Comparison of ENCODE assay signal across 24 cellular contexts in the genomic region with DNA sequence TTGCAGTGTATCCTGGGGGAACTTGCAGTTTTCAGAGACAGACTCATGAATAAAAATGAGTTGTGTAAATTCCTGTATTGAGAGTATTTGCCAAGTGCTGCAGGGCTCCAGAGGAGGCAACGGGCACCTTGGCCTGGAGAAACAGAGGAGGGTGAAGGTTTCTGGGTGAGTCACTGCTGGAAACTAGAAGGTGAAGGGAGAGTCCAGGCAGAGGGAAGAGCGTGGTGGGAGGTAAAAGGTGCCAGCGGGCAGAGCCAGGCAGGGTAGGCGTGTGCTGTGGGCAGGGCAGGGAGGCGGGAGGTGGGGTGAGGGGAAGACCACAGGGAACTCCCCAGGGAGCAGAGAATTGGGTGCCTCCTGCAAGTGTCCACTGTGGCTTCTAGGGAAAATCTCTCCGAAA.
A peak's percentile ranks its signal among the peaks of the same experiment; 100 is the strongest.
DNase-seq lines count a peak whose midpoint lies in the region; ATAC-seq, FAIRE-seq and TF ChIP-seq lines count a peak whose summit lies in the region.
"Had no signal": no experiment of that assay in that cellular context is flagged by ENCODE, and none has a peak within 500 bp of the region (broad histone marks: within the 10 kb centered on the region; RNA-seq: fewer than 3 reads in every experiment).

No MANE protein-coding gene starts in this region.

- H3K4me3 ChIP-seq in CD4-positive, CD25-positive, alpha-beta regulatory T cell (ENCODE audit: low read depth, low read length), result no peak overlapping the region
- no peak overlapping the region for H3K4me3 ChIP-seq in bronchial epithelial cell (ENCODE audit: low read depth, low read length)
- no peak overlapping the region for H3K4me3 ChIP-seq in lower lobe of right lung
- H3K4me3 ChIP-seq: dorsolateral prefrontal cortex, esophagus muscularis mucosa had no signal

- H3K27me3 ChIP-seq in CD4-positive, CD25-positive, alpha-beta regulatory T cell (ENCODE audit: control insufficient read depth, insufficient read depth, low read length), result no peaks in the 10 kb centered on the region
- no peaks in the 10 kb centered on the region for H3K27me3 ChIP-seq in bronchial epithelial cell (ENCODE audit: control insufficient read depth, insufficient read depth, low read length)
- no peaks in the 10 kb centered on the region for H3K27me3 ChIP-seq in lower lobe of right lung (ENCODE audit: low read depth)
- H3K27me3 ChIP-seq: dorsolateral prefrontal cortex, esophagus muscularis mucosa had no signal

- H3K27ac ChIP-seq in CD4-positive, CD25-positive, alpha-beta regulatory T cell (ENCODE audit: insufficient read depth, low read length, poor library complexity, severe bottlenecking), result no peak overlapping the region
- H3K27ac ChIP-seq in lower lobe of right lung, result no peak overlapping the region
- H3K27ac ChIP-seq: esophagus muscularis mucosa, HL-60 had no signal

- no peaks in the 10 kb centered on the region for H3K9me3 Mint-ChIP-seq in CD4-positive, CD25-positive, alpha-beta regulatory T cell
- no peaks in the 10 kb centered on the region for H3K9me3 Mint-ChIP-seq in activated CD4-positive, alpha-beta memory T cell treated with anti-CD3 and anti-CD28 coated beads, Interleukin-2, amount 10 ng/mL, durations not matched to agents 7 days and 5 days
- H3K9me3 Mint-ChIP-seq in naive thymus-derived CD8-positive, alpha-beta T cell, result peaks cover 0 to 15% (median 0%) of the 10 kb centered on the region in 9 donors

- FAIRE-seq in bronchial epithelial cell (lab: Jason Lieb, UNC), result no peak
- FAIRE-seq: GM12891 had no signal

- intact Hi-C loops in lower lobe of right lung (cut with DNase I) (no loop called here), head of caudate nucleus (cut with DNase I) (loop anchor here (10.0 kb wide), 1 partner anchor 100 kb away; no protein-coding TSS in a partner anchor)

- peak overlapping the region in 2 of 3 donors; percentile 50 to 75 for H3K27ac Mint-ChIP-seq in CD4-positive, CD25-positive, alpha-beta regulatory T cell
- H3K27ac Mint-ChIP-seq in activated CD4-positive, alpha-beta memory T cell treated with anti-CD3 and anti-CD28 coated beads, Interleukin-2, amount 10 ng/mL, durations not matched to agents 7 days and 5 days, result no peak overlapping the region
- no peak overlapping the region for H3K27ac Mint-ChIP-seq in naive thymus-derived CD8-positive, alpha-beta T cell
- H3K27ac Mint-ChIP-seq: memory B cell had no signal

- ATAC-seq in CD4-positive, CD25-positive, alpha-beta regulatory T cell (ENCODE audit: low read depth in 2 of 2), result no peak
- peak; percentile 60 to 66 for ATAC-seq in lower lobe of right lung
- no peak for ATAC-seq in naive thymus-derived CD8-positive, alpha-beta T cell
- ATAC-seq: naive thymus-derived CD4-positive, alpha-beta T cell had no signal

- no peaks in the 10 kb centered on the region for H3K4me1 ChIP-seq in CD4-positive, CD25-positive, alpha-beta regulatory T cell (ENCODE audit: control insufficient read depth, insufficient read depth, low read length, poor library complexity, severe bottlenecking)
- peaks cover 31% of the 10 kb centered on the region for H3K4me1 ChIP-seq in lower lobe of right lung

- H3K36me3 Mint-ChIP-seq in CD4-positive, CD25-positive, alpha-beta regulatory T cell, result peaks cover 8% of the 10 kb centered on the region
- no peaks in the 10 kb centered on the region for H3K36me3 Mint-ChIP-seq in activated CD4-positive, alpha-beta memory T cell treated with anti-CD3 and anti-CD28 coated beads, Interleukin-2, amount 10 ng/mL, durations not matched to agents 7 days and 5 days (ENCODE audit: low read depth)
- peaks cover 0 to 2% (median 0%) of the 10 kb centered on the region in 3 donors for H3K36me3 Mint-ChIP-seq in naive thymus-derived CD8-positive, alpha-beta T cell

- POLR2A ChIA-PET in activated CD4-positive, alpha-beta memory T cell treated with anti-CD3 and anti-CD28 coated beads, Interleukin-2, amount 10 ng/mL, durations not matched to agents 7 days and 5 days (lab: Charles Lee), result no interaction called here
- POLR2A ChIA-PET in naive thymus-derived CD8-positive, alpha-beta T cell (lab: Charles Lee), result no interaction called here

- CTCF ChIA-PET in activated CD4-positive, alpha-beta memory T cell treated with anti-CD3 and anti-CD28 coated beads, Interleukin-2, amount 10 ng/mL, durations not matched to agents 7 days and 5 days (lab: Charles Lee), result no interaction called here

- DNase-seq in CD4-positive, CD25-positive, alpha-beta regulatory T cell, result no peak
- DNase-seq in NCI-H226 (peak; percentile 94), bronchial epithelial cell (ENCODE audit: low read depth) (peak; percentile 71), lower lobe of right lung (no peak), head of caudate nucleus (no peak)
- no peak for DNase-seq in activated CD4-positive, alpha-beta memory T cell treated with anti-CD3 and anti-CD28 coated beads, Interleukin-2, amount 10 ng/mL, durations not matched to agents 7 days and 5 days
- no peak for DNase-seq in stimulated activated CD4-positive, alpha-beta T cell treated with anti-CD3 and anti-CD28 coated beads, Interleukin-4, amount 100 ng/mL, for 4 hours
- no peak for DNase-seq in naive thymus-derived CD8-positive, alpha-beta T cell
- DNase-seq: ACHN; activated CD4-positive, alpha-beta T cell treated with anti-CD3 and anti-CD28 coated beads for 48 hours; C1 segment of cervical spinal cord; DMS153; dorsolateral prefrontal cortex; IMR-90; naive thymus-derived CD4-positive, alpha-beta T cell; NCI-H2029; NCI-H446; SHP77; stimulated activated CD4-positive, alpha-beta T cell treated with anti-CD3 and anti-CD28 coated beads, Interleukin-2, amount 100 ng/mL, for 24 hours; T-helper 1 cell had no signal

- TF ChIP-seq CTCF in bronchial epithelial cell (IDR thresholded peaks at IDR 0.05; ENCODE audit: insufficient read depth, low read length, severe bottlenecking), result no peak
- TF ChIP-seq CTCF in lower lobe of right lung (IDR thresholded peaks at IDR 0.05), result no peak

- H3K27me3 Mint-ChIP-seq in CD4-positive, CD25-positive, alpha-beta regulatory T cell, result no peaks in the 10 kb centered on the region
- H3K27me3 Mint-ChIP-seq in activated CD4-positive, alpha-beta memory T cell treated with anti-CD3 and anti-CD28 coated beads, Interleukin-2, amount 10 ng/mL, durations not matched to agents 7 days and 5 days, result no peaks in the 10 kb centered on the region
- peaks cover 0 to 3% (median 0%) of the 10 kb centered on the region in 5 donors for H3K27me3 Mint-ChIP-seq in naive thymus-derived CD8-positive, alpha-beta T cell

- H3K36me3 ChIP-seq in CD4-positive, CD25-positive, alpha-beta regulatory T cell (ENCODE audit: control insufficient read depth, insufficient read depth, low read length), result no peaks in the 10 kb centered on the region
- H3K36me3 ChIP-seq in bronchial epithelial cell (ENCODE audit: control insufficient read depth, insufficient read depth, low read length), result no peaks in the 10 kb centered on the region
- no peaks in the 10 kb centered on the region for H3K36me3 ChIP-seq in lower lobe of right lung
- H3K36me3 ChIP-seq: esophagus muscularis mucosa had no signal

- H3K4me3 Mint-ChIP-seq in CD4-positive, CD25-positive, alpha-beta regulatory T cell, result peak overlapping the region in 1 of 4 donors; percentile 46
- H3K4me3 Mint-ChIP-seq in activated CD4-positive, alpha-beta memory T cell treated with anti-CD3 and anti-CD28 coated beads, Interleukin-2, amount 10 ng/mL, durations not matched to agents 7 days and 5 days, result no peak overlapping the region
- H3K4me3 Mint-ChIP-seq in naive thymus-derived CD8-positive, alpha-beta T cell, result no peak overlapping the region
- H3K4me3 Mint-ChIP-seq: memory B cell; naive thymus-derived CD4-positive, alpha-beta T cell had no signal

- no peaks in the 10 kb centered on the region for H3K9me3 ChIP-seq in CD4-positive, CD25-positive, alpha-beta regulatory T cell (ENCODE audit: control insufficient read depth in 2 of 2, low read length in 2 of 2)
- no peaks in the 10 kb centered on the region for H3K9me3 ChIP-seq in lower lobe of right lung
- H3K9me3 ChIP-seq: esophagus muscularis mucosa had no signal

- peaks cover 6 to 46% (median 22%) of the 10 kb centered on the region in 4 donors for H3K4me1 Mint-ChIP-seq in CD4-positive, CD25-positive, alpha-beta regulatory T cell
- peaks cover 2% of the 10 kb centered on the region for H3K4me1 Mint-ChIP-seq in activated CD4-positive, alpha-beta memory T cell treated with anti-CD3 and anti-CD28 coated beads, Interleukin-2, amount 10 ng/mL, durations not matched to agents 7 days and 5 days
- H3K4me1 Mint-ChIP-seq in naive thymus-derived CD8-positive, alpha-beta T cell, result peaks cover 6 to 23% (median 14%) of the 10 kb centered on the region in 4 donors
- H3K4me1 Mint-ChIP-seq: memory B cell had no signal

Comparison
In these comparisons a context has a peak if more than half of its experiments do, and no peak if none do; other contexts are left out.
1. ATAC-seq: peak in lower lobe of right lung (2 of 2); none in CD4-positive, CD25-positive, alpha-beta regulatory T cell (0 of 2) and naive thymus-derived CD8-positive, alpha-beta T cell (0 of 2).
2. DNase-seq: peak in NCI-H226 (single experiment) and bronchial epithelial cell (single experiment); none in CD4-positive, CD25-positive, alpha-beta regulatory T cell (0 of 3), lower lobe of right lung (single experiment), head of caudate nucleus (0 of 42), activated CD4-positive, alpha-beta memory T cell treated with anti-CD3 and anti-CD28 coated beads, Interleukin-2, amount 10 ng/mL, durations not matched to agents 7 days and 5 days (single experiment), stimulated activated CD4-positive, alpha-beta T cell treated with anti-CD3 and anti-CD28 coated beads, Interleukin-4, amount 100 ng/mL, for 4 hours (0 of 2) and naive thymus-derived CD8-positive, alpha-beta T cell (0 of 10).
3. H3K27ac Mint-ChIP-seq: peak in CD4-positive, CD25-positive, alpha-beta regulatory T cell (2 of 3); none in activated CD4-positive, alpha-beta memory T cell treated with anti-CD3 and anti-CD28 coated beads, Interleukin-2, amount 10 ng/mL, durations not matched to agents 7 days and 5 days (single experiment) and naive thymus-derived CD8-positive, alpha-beta T cell (0 of 10).